1 cellular context compared by ENCODE assay signal in genomic region chrX:130340271-130340670, GRCh38.
TF ChIP-seq lines count a peak whose summit lies in the region.

No MANE protein-coding gene starts in this region.

TF ChIP-seq in K562, 482 proteins besides CTCF, POLR2A, EP300 and RAD21 (continued from another document):
- TF ChIP-seq MGA (IDR thresholded peaks at IDR 0.05) (no peak), XRCC4 (IDR thresholded peaks at IDR 0.05; ENCODE audit: extremely low read depth, insufficient read depth, insufficient read length) (no peak), ARNT (IDR thresholded peaks at IDR 0.05) (no peak), COPS2 (conservative IDR thresholded peaks at IDR 0.05) (no peak), ZNF184 (CRISPR knock-in tag; IDR thresholded peaks at IDR 0.05) (no peak), ATF7 (IDR thresholded peaks at IDR 0.05) (no peak), SMARCE1 (IDR thresholded peaks at IDR 0.05) (no peak), MAFF (IDR thresholded peaks at IDR 0.05; ENCODE audit: low read length) (no peak)
